In genomic region chr4:155796031-155796430, GRCh38 we compare ENCODE assay signal across 8 cellular contexts. TPM values are rescaled to one million over a fixed set of nuclear protein-coding genes. Genes with fewer than 3 reads are reported as not detected.
DNase-seq lines count a peak whose midpoint lies in the region; ATAC-seq and TF ChIP-seq lines count a peak whose summit lies in the region.

No MANE protein-coding gene starts in this region.

- no peak overlapping the region for H3K27ac ChIP-seq in HCT116 (ENCODE audit: low read depth, low read length)
- H3K27ac ChIP-seq in CD4-positive, alpha-beta memory T cell (ENCODE audit: low read depth, low read length): no peak overlapping the region

- H3K4me3 Mint-ChIP-seq in CD4-positive, alpha-beta memory T cell: no peak overlapping the region

- peak overlapping the region; percentile 62 for H2AFZ ChIP-seq in HCT116 (ENCODE audit: low read depth, low read length, poor library complexity, severe bottlenecking)

- TF ChIP-seq CTCF in HCT116 (IDR thresholded peaks at IDR 0.05 in 2 of 3, conservative IDR thresholded peaks at IDR 0.05 in 1 of 3; ENCODE audit: borderline replicate concordance in 1 of 3, insufficient read depth in 1 of 3, low read depth in 2 of 3, low read length in 2 of 3) (peak; percentile 52 to 70 (median 66)), omental fat pad (IDR thresholded peaks at IDR 0.05) (no peak)

- CTCF ChIA-PET in HCT116 (lab: Charles Lee): interaction anchor here (1.0 to 2.8 kb wide), 3 partner anchors 9 to 392 kb away, joined by 4 to 11 read pairs (median 4); partner anchors contain the start of gene CTSO
- CTCF ChIA-PET in CD4-positive, alpha-beta memory T cell (lab: Charles Lee; ENCODE audit: partially characterized antibody): no interaction called here

- POLR2A ChIA-PET in HCT116 (lab: Charles Lee): no interaction called here
- POLR2A ChIA-PET in CD4-positive, alpha-beta memory T cell (lab: Charles Lee; ENCODE audit: partially characterized antibody): no interaction called here

- H3K4me3 ChIP-seq in HCT116 (replicated peaks in 1 of 2; ENCODE audit: low read depth in 1 of 2, low read length in 2 of 2): no peak overlapping the region
- no peak overlapping the region for H3K4me3 ChIP-seq in CD4-positive, alpha-beta memory T cell (ENCODE audit: low read length in 2 of 2)

- H3K4me1 ChIP-seq in HCT116 (ENCODE audit: control insufficient read depth in 1 of 2, insufficient read depth in 2 of 2, low read length in 2 of 2): no peaks in the 10 kb centered on the region
- H3K4me1 ChIP-seq in CD4-positive, alpha-beta memory T cell (ENCODE audit: insufficient read depth, low read length): no peaks in the 10 kb centered on the region

- no peak for TF ChIP-seq POLR2A in HCT116 (IDR thresholded peaks at IDR 0.05; ENCODE audit: borderline replicate concordance, extremely low read depth, insufficient read depth, insufficient read length)

- intact Hi-C loops in HCT116 (cut with micrococcal nuclease): no loop called here
- intact Hi-C loops in CD4-positive, alpha-beta memory T cell (cut with micrococcal nuclease): no loop called here

- DNase-seq in HCT116 (ENCODE audit: low read depth, low spot score) (peak; percentile 28), NCI-H460 (ENCODE audit: extremely low read depth, low read depth) (peak; percentile 8), iPS-NIHi11 (ENCODE audit: low spot score) (peak; percentile 37), superior temporal gyrus (ENCODE audit: extremely low spot score) (no peak), omental fat pad (ENCODE audit: low spot score) (no peak)
- no peak for DNase-seq in CD4-positive, alpha-beta memory T cell
- DNase-seq in activated CD8-positive, alpha-beta memory T cell treated with anti-CD3 and anti-CD28 coated beads, Interleukin-2, amount 50 U/mL, for 48 hours: no peak

- no peaks in the 10 kb centered on the region for H3K9me2 ChIP-seq in HCT116 (ENCODE audit: insufficient read depth)

- ATAC-seq in GM18502 (IDR thresholded peaks at IDR 0.05; ENCODE audit: poor library complexity, unreplicated experiment) (peak; percentile 94), HCT116 (peak; percentile 99), omental fat pad (ENCODE audit: low FRiP score) (no peak)

- H3K36me3 ChIP-seq in HCT116 (ENCODE audit: control insufficient read depth in 1 of 2, insufficient read depth in 2 of 2, low read length in 2 of 2): no peaks in the 10 kb centered on the region
- no peaks in the 10 kb centered on the region for H3K36me3 ChIP-seq in CD4-positive, alpha-beta memory T cell (ENCODE audit: insufficient read depth, low read length)

- H3K4me2 ChIP-seq in HCT116 (ENCODE audit: low read length): no peak overlapping the region

- H3K27ac Mint-ChIP-seq in CD4-positive, alpha-beta memory T cell: no peak overlapping the region

- no peaks in the 10 kb centered on the region for H3K79me2 ChIP-seq in HCT116 (ENCODE audit: insufficient read depth, low read length)

- no peaks in the 10 kb centered on the region for H3K9me3 Mint-ChIP-seq in CD4-positive, alpha-beta memory T cell

- H3K9ac ChIP-seq in HCT116 (ENCODE audit: low read length): no peak overlapping the region

- peaks cover 0 to 5% of the 10 kb centered on the region in 2 donors for H3K27me3 Mint-ChIP-seq in CD4-positive, alpha-beta memory T cell

- RAD21 ChIA-PET in HCT116 (lab: Charles Lee; ENCODE audit: low non-redundant PET in 1 of 2, low total read pairs in 2 of 2, uncharacterized antibody in 2 of 2, unreplicated experiment in 2 of 2): no interaction called here

- H3K4me1 Mint-ChIP-seq in CD4-positive, alpha-beta memory T cell: no peaks in the 10 kb centered on the region

- H4K20me1 ChIP-seq in HCT116 (ENCODE audit: insufficient read depth): no peaks in the 10 kb centered on the region

- no peaks in the 10 kb centered on the region for H3K9me3 ChIP-seq in HCT116 (ENCODE audit: control insufficient read depth in 1 of 2, insufficient read depth in 1 of 2, low read depth in 1 of 2, low read length in 2 of 2)
- no peaks in the 10 kb centered on the region for H3K9me3 ChIP-seq in CD4-positive, alpha-beta memory T cell (ENCODE audit: control insufficient read depth in 1 of 2, low read length in 2 of 2)

- no TSS peak for BruUV-seq in HCT116 (replicated peaks; lab: Mats Ljungman, UMichigan)

- H3K27me3 ChIP-seq in HCT116 (ENCODE audit: insufficient read depth, low read length): no peaks in the 10 kb centered on the region
- H3K27me3 ChIP-seq in CD4-positive, alpha-beta memory T cell (ENCODE audit: insufficient read depth, low read length): no peaks in the 10 kb centered on the region

- no peak for TF ChIP-seq RAD21 in HCT116 (IDR thresholded peaks at IDR 0.05; ENCODE audit: low read depth)

- H3K36me3 Mint-ChIP-seq in CD4-positive, alpha-beta memory T cell: no peaks in the 10 kb centered on the region

TF ChIP-seq in HCT116, 20 proteins besides CTCF, POLR2A, EP300 and RAD21:
- TF ChIP-seq ATF3 (IDR thresholded peaks at IDR 0.05) (no peak), JUND (IDR thresholded peaks at IDR 0.05) (no peak), SP1 (IDR thresholded peaks at IDR 0.05; ENCODE audit: low read depth) (no peak), ZFX (IDR thresholded peaks at IDR 0.05) (no peak), SRF (IDR thresholded peaks at IDR 0.05; ENCODE audit: low read depth) (no peak), EZH2phosphoT487 (IDR thresholded peaks at IDR 0.05; ENCODE audit: borderline replicate concordance) (no peak), EZH2 (IDR thresholded peaks at IDR 0.05) (no peak)

RNA-seq across cellular contexts. Expression of gene GUCY1B1, which starts 37.2 kb away (rescaled TPM):
- total RNA-seq in HCT116 (2021; ENCODE audit: unreplicated experiment) (not detected), omental fat pad (10 to 100 TPM in 1 of 4 donors, 1 to 10 TPM in 3; 5.8 to 35.5 (median 8.3) TPM)
- polyA plus RNA-seq in HCT116 (2012): not detected in 2 replicates
- total RNA-seq in NCI-H460 (2014; rRNA removed; shearing (Covaris generic)): 0.58 and 1.1 TPM in 2 replicates
- 1.6 and 3.3 TPM in 2 replicates for polyA plus RNA-seq in NCI-H460 (2014; cell fraction: nucleus; rRNA removed)
- total RNA-seq in CD4-positive, alpha-beta memory T cell: not detected
- polyA plus RNA-seq in CD4-positive, alpha-beta memory T cell: not detected

Comparison
In these comparisons a context has a peak if more than half of its experiments do, and no peak if none do; other contexts are left out.
1. DNase-seq: peak in HCT116 (single experiment), NCI-H460 (single experiment) and iPS-NIHi11 (single experiment); none in superior temporal gyrus (single experiment), CD4-positive, alpha-beta memory T cell (0 of 5), activated CD8-positive, alpha-beta memory T cell treated with anti-CD3 and anti-CD28 coated beads, Interleukin-2, amount 50 U/mL, for 48 hours (single experiment) and omental fat pad (single experiment).
2. CTCF ChIP-seq: peak in HCT116 (3 of 3); none in omental fat pad (0 of 3).